In the genomic region with DNA sequence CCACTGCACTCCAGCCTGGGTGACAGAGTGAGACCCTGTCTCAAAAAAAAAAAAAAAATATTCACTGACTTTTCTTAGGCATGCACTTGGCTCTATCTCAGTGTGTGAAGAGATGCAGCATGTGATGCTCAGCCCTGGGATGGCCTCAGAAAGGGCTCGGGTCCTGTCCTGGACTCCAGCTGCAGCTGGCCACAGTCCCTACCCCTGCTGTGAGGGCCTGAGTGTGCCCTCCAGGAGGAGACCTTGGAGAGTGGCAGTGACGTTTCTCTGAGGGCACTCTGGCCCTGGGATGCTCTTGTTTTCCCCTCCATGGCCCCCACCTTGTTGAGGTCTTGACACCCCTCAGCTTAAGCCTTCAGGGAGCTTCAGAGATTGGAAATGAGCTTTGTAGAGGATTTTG, we compare ENCODE assay signal across 17 cellular contexts.
DNase-seq lines count a peak whose midpoint lies in the region; TF ChIP-seq lines count a peak whose summit lies in the region.
"Had no signal": no experiment of that assay in that cellular context is flagged by ENCODE, and none has a peak within 500 bp of the region (broad histone marks: within the 10 kb centered on the region; RNA-seq: fewer than 3 reads in every experiment).

No MANE protein-coding gene starts in this region.

- no peaks in the 10 kb centered on the region for H3K79me1 ChIP-seq in neuronal stem cell (ENCODE audit: low read depth, low read length)

- no peaks in the 10 kb centered on the region for H3K36me3 Mint-ChIP-seq in chondrocyte (ENCODE audit: low read depth)
- H3K36me3 Mint-ChIP-seq: CD8-positive, alpha-beta T cell had no signal

- H2AFZ ChIP-seq in neuronal stem cell (ENCODE audit: low read length): no peak overlapping the region

- H3K4me3 Mint-ChIP-seq in chondrocyte (ENCODE audit: unreplicated experiment): no peak overlapping the region
- H3K4me3 Mint-ChIP-seq: CD4-positive, alpha-beta T cell; CD8-positive, alpha-beta T cell had no signal

- intact Hi-C loops in sigmoid colon (cut with DNase I): no loop called here

- peaks cover 48% of the 10 kb centered on the region for H3K4me1 Mint-ChIP-seq in chondrocyte (ENCODE audit: low read depth)

- H2BK5ac ChIP-seq in neuronal stem cell (ENCODE audit: low read length): no peak overlapping the region

- H3K27ac Mint-ChIP-seq in chondrocyte (ENCODE audit: unreplicated experiment): no peak overlapping the region
- H3K27ac Mint-ChIP-seq: CD4-positive, alpha-beta T cell; CD8-positive, alpha-beta T cell had no signal

- WGBS in neuronal stem cell (ENCODE audit: extremely low coverage in 2 of 2, insufficient read length in 2 of 2, insufficient replicate concordance in 1 of 2), 2 donors: no CpG with 5 or more reads among the region's 2 CpGs
- 58 to 81% methylated on average over 2 of the region's 2 CpGs for WGBS in sigmoid colon, 2 donors

- H3K36me3 ChIP-seq in neuronal stem cell (replicated peaks in 1 of 2; ENCODE audit: control insufficient read depth in 2 of 2, insufficient read depth in 2 of 2, low read length in 2 of 2) (peaks cover 0 to 2% of the 10 kb centered on the region in 2 donors), sigmoid colon (no peaks in the 10 kb centered on the region)
- H3K36me3 ChIP-seq: BE2C, BLaER1 had no signal

- no peak overlapping the region for H4K91ac ChIP-seq in neuronal stem cell (ENCODE audit: low read depth, low read length, poor library complexity)

- H3K9ac ChIP-seq in neuronal stem cell (ENCODE audit: low read depth, low read length, poor library complexity): no peak overlapping the region
- H3K9ac ChIP-seq: BLaER1 had no signal

- TF ChIP-seq EP300 in sigmoid colon (IDR thresholded peaks at IDR 0.05): no peak

- no peak overlapping the region for H3K4ac ChIP-seq in neuronal stem cell (ENCODE audit: low read length)

- peak overlapping the region; percentile 68 for H2AK5ac ChIP-seq in neuronal stem cell (ENCODE audit: low read depth, low read length)

- no peak overlapping the region for H3K23ac ChIP-seq in neuronal stem cell (ENCODE audit: low read depth, low read length, poor library complexity)

- H3K4me1 ChIP-seq in neuronal stem cell (ENCODE audit: control insufficient read depth in 2 of 2, insufficient read depth in 1 of 2, low read depth in 1 of 2, low read length in 2 of 2) (peaks cover 6 to 37% of the 10 kb centered on the region in 2 donors), sigmoid colon (no peaks in the 10 kb centered on the region)
- H3K4me1 ChIP-seq: BE2C, BLaER1, Caco-2 had no signal

- no peak overlapping the region for H2BK120ac ChIP-seq in neuronal stem cell (ENCODE audit: low read depth, low read length)

- H3K9me3 ChIP-seq in neuronal stem cell (replicated peaks in 1 of 2; ENCODE audit: control insufficient read depth in 2 of 2, insufficient read depth in 1 of 2, low read depth in 1 of 2, low read length in 2 of 2) (no peaks in the 10 kb centered on the region), sigmoid colon (no peaks in the 10 kb centered on the region)
- H3K9me3 ChIP-seq: BE2C, BLaER1, Caco-2 had no signal

- H4K8ac ChIP-seq in neuronal stem cell (ENCODE audit: low read depth, low read length): no peak overlapping the region

- no peak overlapping the region for H3K4me2 ChIP-seq in neuronal stem cell (ENCODE audit: insufficient read depth, low read length, poor library complexity, severe bottlenecking)
- H3K4me2 ChIP-seq: BLaER1 had no signal

- TF ChIP-seq POLR2A in sigmoid colon (IDR thresholded peaks at IDR 0.05): no peak

- peak overlapping the region; percentile 43 for H3K14ac ChIP-seq in neuronal stem cell (ENCODE audit: low read length)

- H3K27ac ChIP-seq in neuronal stem cell (replicated peaks; ENCODE audit: low read length): no peak overlapping the region
- no peak overlapping the region for H3K27ac ChIP-seq in sigmoid colon
- H3K27ac ChIP-seq: BLaER1 had no signal

- H2BK15ac ChIP-seq in neuronal stem cell (ENCODE audit: low read length): peak overlapping the region; percentile 91

- H3K4me3 ChIP-seq in neuronal stem cell (ENCODE audit: low read length in 2 of 2): no peak overlapping the region
- no peak overlapping the region for H3K4me3 ChIP-seq in sigmoid colon
- H3K4me3 ChIP-seq: BLaER1 had no signal

- H3K18ac ChIP-seq in neuronal stem cell (ENCODE audit: low read length): peak overlapping the region; percentile 66

- TF ChIP-seq CTCF in chondrocyte (IDR thresholded peaks at IDR 0.05) (no peak), sigmoid colon (IDR thresholded peaks at IDR 0.05) (no peak), GM13977 (IDR thresholded peaks at IDR 0.05; ENCODE audit: extremely low read depth, insufficient read depth, missing control alignments) (no peak)

- peaks cover 0 to 2% (median 0%) of the 10 kb centered on the region in 3 experiments for H3K27me3 ChIP-seq in neuronal stem cell (ENCODE audit: control insufficient read depth in 3 of 3, insufficient read depth in 3 of 3, low read depth in 1 of 3, low read length in 3 of 3)
- H3K27me3 ChIP-seq in sigmoid colon: peaks cover 0 to 27% (median 9%) of the 10 kb centered on the region in 3 donors
- H3K27me3 ChIP-seq: BLaER1 had no signal

- no peaks in the 10 kb centered on the region for H3K9me3 Mint-ChIP-seq in chondrocyte (ENCODE audit: low read depth)
- H3K9me3 Mint-ChIP-seq: CD4-positive, alpha-beta T cell; CD8-positive, alpha-beta T cell had no signal

- H2BK12ac ChIP-seq in neuronal stem cell (ENCODE audit: low read length): no peak overlapping the region

- H3K27me3 Mint-ChIP-seq in chondrocyte (ENCODE audit: low read depth): no peaks in the 10 kb centered on the region

- in situ Hi-C loops in GM13977 (cut with MboI; ENCODE audit: low pct_unique_long_range_greater_than_20kb, low sequenced_read_pairs, unreplicated experiment): no loop called here

- peak; percentile 52 for DNase-seq in chondrocyte (ENCODE audit: low spot score)
- no peak for DNase-seq in neuronal stem cell (ENCODE audit: low spot score)
- DNase-seq in sigmoid colon: peak; percentile 19
- no peak for DNase-seq in stimulated activated naive CD4-positive, alpha-beta T cell treated with Interleukin-2 at 50 U/mL for 16 hours (lab: John Stamatoyannopoulos, UW)
- DNase-seq in dermis blood vessel endothelial cell: no peak
- DNase-seq in GM13977 (ENCODE audit: low spot score): no peak
- DNase-seq: 8988T; ACHN; BE2C; C1 segment of cervical spinal cord; Caco-2; Calu3; CD4-positive, alpha-beta T cell; CD8-positive, alpha-beta T cell; DMS79 treated with DMSO at 0.1 percent for 48 hours; GF-D8 had no signal

Comparison
In these comparisons a context has a peak if more than half of its experiments do, and no peak if none do; other contexts are left out.
1. DNase-seq: peak in chondrocyte (single experiment) and sigmoid colon (single experiment); none in neuronal stem cell (single experiment), stimulated activated naive CD4-positive, alpha-beta T cell treated with Interleukin-2 at 50 U/mL for 16 hours (single experiment), dermis blood vessel endothelial cell (single experiment) and GM13977 (single experiment).